9 cellular contexts compared by ENCODE assay signal in genomic region chr7:137742051-137742450, GRCh38.
"Had no signal": no experiment of that assay in that cellular context is flagged by ENCODE, and none has a peak within 500 bp of the region (broad histone marks: within the 10 kb centered on the region; RNA-seq: fewer than 3 reads in every experiment).

No MANE protein-coding gene starts in this region.

- ATAC-seq: GM23338, HCT116, HepG2 had no signal

- H3K4me3 Mint-ChIP-seq: GM23338, HFFc6, IgD-negative memory B cell had no signal

- H3K4me1 Mint-ChIP-seq: IgD-negative memory B cell had no signal

- H3K4me2 ChIP-seq: GM23338, KMS-11 had no signal

- H3K4me3 ChIP-seq: GM23338, HAP-1 had no signal

- DNase-seq: HFFc6, KBM-7 had no signal

- H2AFZ ChIP-seq: GM23338 had no signal

- H3K9ac ChIP-seq: KMS-11 had no signal

- H3K27ac Mint-ChIP-seq: GM23338, HFFc6, IgD-negative memory B cell had no signal

- H3K27ac ChIP-seq: HL-60, KMS-11 had no signal
